10 cellular contexts compared by ENCODE assay signal in genomic region chr18:500230-500555, GRCh38. TPM values are rescaled to one million over a fixed set of nuclear protein-coding genes. Genes with fewer than 3 reads are reported as not detected.
DNase-seq lines count a peak whose midpoint lies in the region; ATAC-seq and TF ChIP-seq lines count a peak whose summit lies in the region.
"Had no signal": no experiment of that assay in that cellular context is flagged by ENCODE, and none has a peak within 500 bp of the region (broad histone marks: within the 10 kb centered on the region; RNA-seq: fewer than 3 reads in every experiment).

No MANE protein-coding gene starts in this region.

- 1% methylated on average over 28 to 40 of the region's 40 CpGs for WGBS in heart left ventricle, 4 donors

- H3K36me3 ChIP-seq in BJ (ENCODE audit: control insufficient read depth, insufficient read depth, low read length) (no peaks in the 10 kb centered on the region), heart left ventricle (no peaks in the 10 kb centered on the region)

- H3K4me1 Mint-ChIP-seq in progenitor cell of endocrine pancreas (ENCODE audit: low read depth) = peaks cover 13% of the 10 kb centered on the region

- H3K4me3 Mint-ChIP-seq in progenitor cell of endocrine pancreas (ENCODE audit: low read depth) = peak overlapping the region; percentile 69

- ATAC-seq in SK-N-SH treated with all-trans-retinoic acid at 6 μM for 48 hours (peak; percentile 25; the same call in 2 of the 3 replicates), heart left ventricle (peak in 3 of 4 donors; percentile 16 to 38 (median 16)), GM21390 (IDR thresholded peaks at IDR 0.05; ENCODE audit: unreplicated experiment) (no peak), GM18861 (IDR thresholded peaks at IDR 0.05; ENCODE audit: unreplicated experiment) (no peak), HG03520 (IDR thresholded peaks at IDR 0.05; ENCODE audit: unreplicated experiment) (no peak)

- POLR2A ChIA-PET in BJ (lab: Charles Lee) = no interaction called here

- H3K27me3 ChIP-seq in BJ (ENCODE audit: control insufficient read depth, insufficient read depth, low read length) (peaks cover 15% of the 10 kb centered on the region), heart left ventricle (peaks cover 3 to 46% (median 25%) of the 10 kb centered on the region in 9 donors)

- H3K9me3 ChIP-seq in heart left ventricle = no peaks in the 10 kb centered on the region

- no peaks in the 10 kb centered on the region for H3K9me3 Mint-ChIP-seq in progenitor cell of endocrine pancreas (ENCODE audit: low read depth)

- TF ChIP-seq POLR2A in heart left ventricle (IDR thresholded peaks at IDR 0.05) = no peak

- peak overlapping the region; percentile 79 for H3K4me3 ChIP-seq in BJ (ENCODE audit: low read depth, low read length)
- H3K4me3 ChIP-seq in heart left ventricle = peak overlapping the region; percentile 28 to 66 (median 55)

- H3K27me3 Mint-ChIP-seq in progenitor cell of endocrine pancreas = peaks cover 74% of the 10 kb centered on the region

- H3K4me1 ChIP-seq in heart left ventricle = peaks cover 0 to 34% (median 9%) of the 10 kb centered on the region in 12 donors

- peak overlapping the region in 7 of 12 donors; percentile 43 to 62 (median 54) for H3K27ac ChIP-seq in heart left ventricle

- no peaks in the 10 kb centered on the region for H3K36me3 Mint-ChIP-seq in progenitor cell of endocrine pancreas (ENCODE audit: insufficient read depth)

- DNase-seq in BJ (ENCODE audit: low read depth) (no peak), heart left ventricle (peak in 1 of 5 donors; percentile 36), progenitor cell of endocrine pancreas (ENCODE audit: low spot score, unreplicated experiment) (no peak), UCSD-AML1 (lab: John Stamatoyannopoulos, UW; ENCODE audit: unreplicated experiment) (no peak)
- DNase-seq: activated CD4-positive, alpha-beta T cell treated with anti-CD3 and anti-CD28 coated beads for 4 hours; NCI-H1092 treated with DMSO at 0.1 percent for 48 hours had no signal

- TF ChIP-seq CTCF in BJ (IDR thresholded peaks at IDR 0.05; ENCODE audit: insufficient read depth, low read depth, low read length) = 0 out of 2 replicates have a peak, but pooled peaks have one; percentile 10
- peak in 3 of 12 donors; percentile 5 to 26 (median 24) for TF ChIP-seq CTCF in heart left ventricle (IDR thresholded peaks at IDR 0.05)
- peak; percentile 36 for TF ChIP-seq CTCF in progenitor cell of endocrine pancreas (IDR thresholded peaks at IDR 0.05; ENCODE audit: unreplicated experiment)

- no peak overlapping the region for H3K27ac Mint-ChIP-seq in progenitor cell of endocrine pancreas

- intact Hi-C loops in heart left ventricle (cut with DNase I) = no loop called here

- CTCF ChIA-PET in BJ (lab: Yijun Ruan, JAX) = interaction anchor here (1.1 to 1.5 kb wide), 5 partner anchors 34 to 125 kb away, joined by 3 to 4 read pairs (median 3); no protein-coding TSS in a partner anchor

TF ChIP-seq in SK-N-SH treated with all-trans-retinoic acid at 6 μM for 48 hours, 23 proteins besides CTCF, POLR2A, EP300 and RAD21:
- no peak for TF ChIP-seq ISL1 (CRISPR knock-in tag; IDR thresholded peaks at IDR 0.05)
- no peak for TF ChIP-seq TCF4 (CRISPR knock-in tag; IDR thresholded peaks at IDR 0.05; ENCODE audit: borderline replicate concordance)
- TF ChIP-seq RARB (CRISPR knock-in tag; IDR thresholded peaks at IDR 0.05) = no peak
- no peak for TF ChIP-seq ZFP30 (CRISPR knock-in tag; IDR thresholded peaks at IDR 0.05)
- TF ChIP-seq TOX (CRISPR knock-in tag; IDR thresholded peaks at IDR 0.05; ENCODE audit: borderline replicate concordance) = no peak
TF ChIP-seq in SK-N-SH treated with all-trans-retinoic acid at 6 μM for 48 hours: peak in this region for 0.

RNA-seq across cellular contexts. Expression of gene COLEC12, which starts 0.3 kb away (rescaled TPM):
- polyA plus RNA-seq in BJ (2011; rRNA removed) (41.1 and 55.1 TPM in 2 replicates), heart left ventricle (1 to 10 TPM; 2.2 TPM)
- polyA minus RNA-seq in BJ (2011; rRNA and poly(A)+ RNA removed) = 24.7 and 26.9 TPM in 2 replicates
- total RNA-seq in heart left ventricle (10 to 100 TPM in 3 of 9 donors, 1 to 10 TPM in 6; 4.2 to 35.9 (median 8.0) TPM), progenitor cell of endocrine pancreas (0.55 and 0.69 TPM in 2 replicates)

Comparison
In these comparisons a context has a peak if more than half of its experiments do, and no peak if none do; other contexts are left out.
1. ATAC-seq: peak in SK-N-SH treated with all-trans-retinoic acid at 6 μM for 48 hours (single experiment) and heart left ventricle (3 of 4); none in GM21390 (single experiment), GM18861 (single experiment) and HG03520 (single experiment).